Comparison of ENCODE assay signal across 8 cellular contexts in the genomic region with DNA sequence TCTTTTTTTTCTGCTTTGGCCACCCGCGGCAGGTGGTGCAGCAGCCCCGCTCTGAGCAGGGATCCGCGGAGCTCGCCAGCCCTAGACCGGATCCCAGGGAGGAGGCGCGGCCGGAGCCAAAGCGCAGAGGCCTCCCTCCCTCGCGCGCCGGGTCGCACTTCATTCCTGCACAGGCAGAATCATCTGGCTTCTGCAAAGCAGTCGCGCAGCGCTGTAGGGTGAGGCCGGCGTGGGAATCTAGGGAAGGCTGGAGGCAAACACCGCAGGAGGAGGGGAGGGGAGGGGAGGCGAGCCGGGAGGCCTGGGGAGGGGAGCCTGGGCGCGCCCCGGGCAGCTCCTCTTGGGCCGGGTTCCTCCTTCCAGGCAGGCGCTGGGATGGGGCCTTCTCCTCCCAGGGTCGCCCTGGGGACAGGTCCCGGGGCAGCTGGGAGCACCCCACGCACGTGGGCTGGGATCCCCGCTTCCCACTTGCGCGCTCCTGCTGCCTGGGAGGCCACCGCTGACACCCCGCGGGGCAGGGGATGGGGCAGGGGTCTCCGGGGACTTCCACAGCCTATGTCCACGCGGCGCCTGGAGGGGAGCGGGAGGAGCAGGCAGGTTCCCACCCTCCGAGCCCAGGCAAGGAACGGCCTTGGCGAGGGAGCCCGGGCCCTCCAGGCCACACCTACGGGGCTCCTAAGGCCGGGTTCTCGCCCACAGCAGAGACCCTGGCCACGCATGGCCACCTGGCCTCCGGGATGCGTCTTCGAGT. TPM values are rescaled to one million over a fixed set of nuclear protein-coding genes. Genes with fewer than 3 reads are reported as not detected.
DNase-seq lines count a peak whose midpoint lies in the region; ATAC-seq and TF ChIP-seq lines count a peak whose summit lies in the region.
"Had no signal": no experiment of that assay in that cellular context is flagged by ENCODE, and none has a peak within 500 bp of the region (broad histone marks: within the 10 kb centered on the region; RNA-seq: fewer than 3 reads in every experiment).

No MANE protein-coding gene starts in this region.

- H3F3A ChIP-seq in neural cell (ENCODE audit: insufficient read depth, low read length, poor library complexity, severe bottlenecking) = no peaks in the 10 kb centered on the region

- H3K79me2 ChIP-seq in neural cell (replicated peaks; ENCODE audit: insufficient read depth, low read length) = no peaks in the 10 kb centered on the region

- H3K9me3 ChIP-seq in neural cell (ENCODE audit: low read length) = no peaks in the 10 kb centered on the region

- no peak overlapping the region for H3K27ac ChIP-seq in neural cell (ENCODE audit: low read length)

- TF ChIP-seq EP300 in neural cell (conservative IDR thresholded peaks at IDR 0.05; ENCODE audit: poor library complexity, severe bottlenecking) = no peak

- intact Hi-C loops in left cardiac atrium (cut with DNase I) = no loop called here

- no peak for TF ChIP-seq CTCF in astrocyte of the cerebellum (IDR thresholded peaks at IDR 0.05; ENCODE audit: low read depth, low read length, missing control alignments)
- TF ChIP-seq CTCF in neural cell (IDR thresholded peaks at IDR 0.05; ENCODE audit: poor library complexity, severe bottlenecking) = no peak

- no peaks in the 10 kb centered on the region for H3K9me2 ChIP-seq in neural cell (ENCODE audit: insufficient read depth, low read length)

- DNase-seq in astrocyte of the cerebellum (ENCODE audit: low read depth) (no peak), left cardiac atrium (peak; percentile 61), ureter (ENCODE audit: low spot score) (peak; percentile 70), ACHN (no peak), HuH-7 (ENCODE audit: low spot score) (no peak)
- no peak for DNase-seq in effector CD4-positive, alpha-beta T cell
- DNase-seq: activated CD8-positive, alpha-beta memory T cell treated with anti-CD3 and anti-CD28 coated beads, Interleukin-2, amount 10 ng/mL, durations not matched to agents 7 days and 5 days had no signal

- H2AFZ ChIP-seq in neural cell (ENCODE audit: low read depth, low read length) = no peak overlapping the region

- H3K4me3 ChIP-seq in astrocyte of the cerebellum (ENCODE audit: low read depth, low read length) (peak overlapping the region; percentile 28), neural cell (ENCODE audit: low read length) (peak overlapping the region; percentile 45)

- peak; percentile 78 to 83 for ATAC-seq in left cardiac atrium
- ATAC-seq: activated CD8-positive, alpha-beta memory T cell treated with anti-CD3 and anti-CD28 coated beads, Interleukin-2, amount 10 ng/mL, durations not matched to agents 7 days and 5 days had no signal

- no peaks in the 10 kb centered on the region for H3K36me3 ChIP-seq in neural cell (ENCODE audit: insufficient read depth, low read length)

- no peaks in the 10 kb centered on the region for H4K20me1 ChIP-seq in neural cell (ENCODE audit: insufficient read depth)

- peaks cover 14% of the 10 kb centered on the region for H3K27me3 ChIP-seq in neural cell (ENCODE audit: insufficient read depth, low read depth, low read length)

- in situ Hi-C loops in astrocyte of the cerebellum (cut with HindIII; ENCODE audit: low sequenced_read_pairs) = no loop called here
- in situ Hi-C loops in ACHN (cut with HindIII; ENCODE audit: low pct_ligation_motif_present, low pct_unique_long_range_greater_than_20kb, low sequenced_read_pairs) = no loop called here

- TF ChIP-seq RAD21 in neural cell (conservative IDR thresholded peaks at IDR 0.05) = no peak

- no peak overlapping the region for H3K9ac ChIP-seq in neural cell (ENCODE audit: low read length)

- no peak overlapping the region for H3K4me2 ChIP-seq in neural cell (ENCODE audit: low read length)

TF ChIP-seq in neural cell, 6 proteins besides CTCF, POLR2A, EP300 and RAD21:
- TF ChIP-seq TAF1 (IDR thresholded peaks at IDR 0.05; ENCODE audit: low read depth) (no peak), SMC3 (conservative IDR thresholded peaks at IDR 0.05; ENCODE audit: poor library complexity) (no peak), EZH2 (IDR thresholded peaks at IDR 0.05; ENCODE audit: borderline replicate concordance, insufficient read depth, low read length, poor library complexity, severe bottlenecking) (no peak), MXI1 (conservative IDR thresholded peaks at IDR 0.05; ENCODE audit: poor library complexity, severe bottlenecking) (no peak), POLR2AphosphoS5 (IDR thresholded peaks at IDR 0.05) (no peak)
- TF ChIP-seq, protein P1, sequence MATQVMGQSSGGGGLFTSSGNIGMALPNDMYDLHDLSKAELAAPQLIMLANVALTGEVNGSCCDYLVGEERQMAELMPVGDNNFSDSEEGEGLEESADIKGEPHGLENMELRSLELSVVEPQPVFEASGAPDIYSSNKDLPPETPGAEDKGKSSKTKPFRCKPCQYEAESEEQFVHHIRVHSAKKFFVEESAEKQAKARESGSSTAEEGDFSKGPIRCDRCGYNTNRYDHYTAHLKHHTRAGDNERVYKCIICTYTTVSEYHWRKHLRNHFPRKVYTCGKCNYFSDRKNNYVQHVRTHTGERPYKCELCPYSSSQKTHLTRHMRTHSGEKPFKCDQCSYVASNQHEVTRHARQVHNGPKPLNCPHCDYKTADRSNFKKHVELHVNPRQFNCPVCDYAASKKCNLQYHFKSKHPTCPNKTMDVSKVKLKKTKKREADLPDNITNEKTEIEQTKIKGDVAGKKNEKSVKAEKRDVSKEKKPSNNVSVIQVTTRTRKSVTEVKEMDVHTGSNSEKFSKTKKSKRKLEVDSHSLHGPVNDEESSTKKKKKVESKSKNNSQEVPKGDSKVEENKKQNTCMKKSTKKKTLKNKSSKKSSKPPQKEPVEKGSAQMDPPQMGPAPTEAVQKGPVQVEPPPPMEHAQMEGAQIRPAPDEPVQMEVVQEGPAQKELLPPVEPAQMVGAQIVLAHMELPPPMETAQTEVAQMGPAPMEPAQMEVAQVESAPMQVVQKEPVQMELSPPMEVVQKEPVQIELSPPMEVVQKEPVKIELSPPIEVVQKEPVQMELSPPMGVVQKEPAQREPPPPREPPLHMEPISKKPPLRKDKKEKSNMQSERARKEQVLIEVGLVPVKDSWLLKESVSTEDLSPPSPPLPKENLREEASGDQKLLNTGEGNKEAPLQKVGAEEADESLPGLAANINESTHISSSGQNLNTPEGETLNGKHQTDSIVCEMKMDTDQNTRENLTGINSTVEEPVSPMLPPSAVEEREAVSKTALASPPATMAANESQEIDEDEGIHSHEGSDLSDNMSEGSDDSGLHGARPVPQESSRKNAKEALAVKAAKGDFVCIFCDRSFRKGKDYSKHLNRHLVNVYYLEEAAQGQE (IDR thresholded peaks at IDR 0.05; ENCODE audit: borderline replicate concordance) = no peak

RNA-seq across cellular contexts. Expression of a gene that starts 45.0 kb away (rescaled TPM):
- 10 to 100 TPM; 21.7 to 24.7 TPM for total RNA-seq in left cardiac atrium
- polyA plus RNA-seq in neural cell = 1.6 and 3.3 TPM in 2 replicates
- polyA minus RNA-seq in neural cell = 4.6 and 6.8 TPM in 2 replicates
- 78.7 TPM for total RNA-seq in ureter

Comparison
In these comparisons a context has a peak if more than half of its experiments do, and no peak if none do; other contexts are left out.
1. DNase-seq: peak in left cardiac atrium (single experiment) and ureter (single experiment); none in astrocyte of the cerebellum (single experiment), effector CD4-positive, alpha-beta T cell (single experiment), ACHN (single experiment) and HuH-7 (single experiment).